Comparison of ENCODE assay signal across 30 cellular contexts in the genomic region with DNA sequence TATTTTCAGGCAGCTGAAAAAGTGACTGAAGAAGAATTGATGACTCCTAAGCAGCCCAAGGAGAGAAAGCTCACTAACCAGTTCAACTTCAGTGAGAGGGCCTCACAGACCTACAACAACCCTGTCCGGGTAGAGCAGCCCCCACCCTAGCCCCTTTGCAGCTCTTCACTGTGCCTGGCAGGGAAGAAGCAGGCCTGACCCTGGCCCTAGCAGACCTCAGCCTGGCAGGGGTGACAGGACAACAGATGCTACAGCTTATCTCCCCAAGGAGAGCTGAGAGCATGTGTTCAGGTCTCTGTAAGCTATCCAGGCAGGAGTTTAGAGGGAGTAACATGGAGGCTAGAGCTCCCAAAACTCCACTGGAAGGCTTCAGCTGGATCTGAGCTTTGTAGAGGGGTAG. TPM values are rescaled to one million over a fixed set of nuclear protein-coding genes. Genes with fewer than 3 reads are reported as not detected.
"Had no signal": no experiment of that assay in that cellular context is flagged by ENCODE, and none has a peak within 500 bp of the region (broad histone marks: within the 10 kb centered on the region; RNA-seq: fewer than 3 reads in every experiment).

No MANE protein-coding gene starts in this region.

- H3K9me3 ChIP-seq: esophagus muscularis mucosa, gastrocnemius medialis, heart right ventricle had no signal

- H3K27ac ChIP-seq: brain microvascular endothelial cell, coronary artery, esophagus muscularis mucosa, foreskin keratinocyte, gastrocnemius medialis, heart right ventricle had no signal

- H3K36me3 ChIP-seq: brain microvascular endothelial cell, esophagus muscularis mucosa, gastrocnemius medialis, heart right ventricle had no signal

- ATAC-seq: activated CD8-positive, alpha-beta memory T cell treated with anti-CD3 and anti-CD28 coated beads, Interleukin-2, amount 10 ng/mL, durations not matched to agents 7 days and 5 days; activated CD8-positive, alpha-beta T cell treated with anti-CD3 and anti-CD28 coated beads, Interleukin-2, amount 10 ng/mL, durations not matched to agents 7 days and 5 days; effector memory CD8-positive, alpha-beta T cell; foreskin keratinocyte; gastrocnemius medialis; heart right ventricle; T-helper 17 cell had no signal

- DNase-seq: activated CD4-positive, alpha-beta memory T cell treated with anti-CD3 and anti-CD28 coated beads for 36 hours; activated CD4-positive, alpha-beta T cell treated with anti-CD3 and anti-CD28 coated beads for 36 hours; activated CD4-positive, alpha-beta T cell treated with anti-CD3 and anti-CD28 coated beads, Interleukin-2, amount 10 ng/mL, durations not matched to agents 24 days and 14 days; activated CD4-positive, CD25-positive, alpha-beta regulatory T cell; activated CD4-positive, CD25-positive, alpha-beta regulatory T cell treated with anti-CD3 and anti-CD28 coated beads, Interleukin-2, amount 50 U/mL, for 72 hours; activated CD8-positive, alpha-beta memory T cell treated with anti-CD3 and anti-CD28 coated beads, Interleukin-2, amount 10 ng/mL, durations not matched to agents 7 days and 5 days; activated CD8-positive, alpha-beta memory T cell treated with anti-CD3 and anti-CD28 coated beads, Interleukin-2, amount 50 U/mL, for 4 hours; activated CD8-positive, alpha-beta T cell treated with anti-CD3 and anti-CD28 coated beads, Interleukin-2, amount 10 ng/mL, durations not matched to agents 7 days and 5 days; activated effector memory CD4-positive, alpha-beta T cell treated with Interleukin-2 at 50 U/mL for 16 hours; activated gamma-delta T cell treated with Interleukin-2 at 50 U/mL for 16 hours; activated naive CD4-positive, alpha-beta T cell treated with anti-CD3 and anti-CD28 coated beads, Interleukin-2, amount 50 U/mL, for 16 hours; activated naive CD4-positive, alpha-beta T cell treated with Interleukin-2 at 50 U/mL for 16 hours; activated T-cell treated with anti-CD3 and anti-CD28 coated beads, Interleukin-2, amount 50 U/mL, for 24 hours; amniotic stem cell; anterior cingulate cortex; brain microvascular endothelial cell; effector CD4-positive, alpha-beta T cell; effector memory CD8-positive, alpha-beta T cell; erythroblast; foreskin keratinocyte; gastrocnemius medialis; heart right ventricle; T-helper 1 cell; T-helper 17 cell; T1000 had no signal

- H3K4me1 ChIP-seq: esophagus muscularis mucosa, foreskin keratinocyte, gastrocnemius medialis, heart right ventricle had no signal

- H3K4me3 ChIP-seq: coronary artery, esophagus muscularis mucosa, gastrocnemius medialis, heart right ventricle had no signal

- H3K27me3 ChIP-seq: brain microvascular endothelial cell, gastrocnemius medialis, heart right ventricle had no signal

RNA-seq across cellular contexts. Expression of a gene that starts 31.8 kb away (rescaled TPM):
- total RNA-seq: activated CD4-positive, alpha-beta T cell treated with anti-CD3 and anti-CD28 coated beads, Interleukin-2, amount 10 ng/mL, durations not matched to agents 24 days and 14 days; activated CD8-positive, alpha-beta memory T cell treated with anti-CD3 and anti-CD28 coated beads for 36 hours; activated CD8-positive, alpha-beta memory T cell treated with anti-CD3 and anti-CD28 coated beads, Interleukin-2, amount 10 ng/mL, durations not matched to agents 7 days and 5 days; activated CD8-positive, alpha-beta T cell treated with anti-CD3 and anti-CD28 coated beads, Interleukin-2, amount 10 ng/mL, durations not matched to agents 7 days and 5 days; activated T-helper 17 cell treated with anti-CD3 and anti-CD28 coated beads, Interleukin-2, amount 50 U/mL, for 72 hours; bronchial epithelial cell; esophagus muscularis mucosa; foreskin keratinocyte; T-helper 17 cell had no signal
- polyA plus RNA-seq: foreskin keratinocyte had no signal

RNA-seq across cellular contexts. Expression of a gene that starts 32.4 kb away (rescaled TPM):
- total RNA-seq: activated CD4-positive, alpha-beta T cell treated with anti-CD3 and anti-CD28 coated beads for 36 hours; activated CD4-positive, alpha-beta T cell treated with anti-CD3 and anti-CD28 coated beads, Interleukin-2, amount 10 ng/mL, durations not matched to agents 24 days and 14 days; activated CD8-positive, alpha-beta memory T cell treated with anti-CD3 and anti-CD28 coated beads, Interleukin-2, amount 10 ng/mL, durations not matched to agents 7 days and 5 days; activated CD8-positive, alpha-beta T cell treated with anti-CD3 and anti-CD28 coated beads, Interleukin-2, amount 10 ng/mL, durations not matched to agents 7 days and 5 days; activated T-helper 17 cell treated with anti-CD3 and anti-CD28 coated beads, Interleukin-2, amount 50 U/mL, for 72 hours; bronchial epithelial cell; foreskin keratinocyte had no signal
